15 cellular contexts compared by ENCODE assay signal in genomic region chr11:698493-699115, GRCh38. TPM values are rescaled to one million over a fixed set of nuclear protein-coding genes. Genes with fewer than 3 reads are reported as not detected.
DNase-seq lines count a peak whose midpoint lies in the region; ATAC-seq and TF ChIP-seq lines count a peak whose summit lies in the region.
"Had no signal": no experiment of that assay in that cellular context is flagged by ENCODE, and none has a peak within 500 bp of the region (broad histone marks: within the 10 kb centered on the region; RNA-seq: fewer than 3 reads in every experiment).

No MANE protein-coding gene starts in this region.

- H3K79me2 ChIP-seq in Karpas-422 (ENCODE audit: low read length) (peaks cover 10% of the 10 kb centered on the region), trophoblast cell (ENCODE audit: control insufficient read depth, insufficient read depth, low read length, poor library complexity) (peaks cover 16% of the 10 kb centered on the region)

- no peak overlapping the region for H2AK5ac ChIP-seq in trophoblast cell (ENCODE audit: low read length)

- H3K27ac Mint-ChIP-seq in endodermal cell, result no peak overlapping the region

- peaks cover 18% of the 10 kb centered on the region for H3K36me3 ChIP-seq in BLaER1
- no peaks in the 10 kb centered on the region for H3K36me3 ChIP-seq in Karpas-422 (ENCODE audit: insufficient read depth, low read length)
- peaks cover 22 to 28% of the 10 kb centered on the region in 2 experiments for H3K36me3 ChIP-seq in trophoblast cell (ENCODE audit: control insufficient read depth in 1 of 2, insufficient read depth in 2 of 2, low read length in 2 of 2)
- H3K36me3 ChIP-seq in HAP-1 (replicated peaks), result peaks cover 4% of the 10 kb centered on the region; the same call in 1 of the 2 replicates
- H3K36me3 ChIP-seq in endodermal cell (ENCODE audit: control insufficient read depth, insufficient read depth, low read length), result no peaks in the 10 kb centered on the region

- H3K4me3 Mint-ChIP-seq in endodermal cell, result no peak overlapping the region

- in situ Hi-C loops in HAP-1 (cut with MboI; ENCODE audit: low sequenced_read_pairs), result no loop called here

- no peak overlapping the region for H3K23ac ChIP-seq in trophoblast cell (ENCODE audit: low read length)

- H3K9me3 ChIP-seq in BLaER1 (peaks cover 8% of the 10 kb centered on the region; the same call in 1 of the 2 replicates), Karpas-422 (ENCODE audit: low read length) (no peaks in the 10 kb centered on the region), trophoblast cell (ENCODE audit: insufficient read depth, low read depth, low read length) (no peaks in the 10 kb centered on the region), HAP-1 (no peaks in the 10 kb centered on the region), endodermal cell (ENCODE audit: control insufficient read depth, low read length) (no peaks in the 10 kb centered on the region)

- DNase-seq in Karpas-422 (no peak), choroid plexus epithelial cell (ENCODE audit: low read depth) (peak; percentile 20), trophoblast cell (no peak), cerebellar nuclear complex (lab: John Stamatoyannopoulos, UW) (no peak), HAP-1 (ENCODE audit: low spot score in 2 of 2) (no peak), endodermal cell (no peak)
- DNase-seq: DMS53; NCI-H1417 treated with DMSO at 0.1 percent for 48 hours; NCI-H510A treated with DMSO at 0.1 percent for 48 hours; SHP77 treated with DMSO at 0.1 percent for 48 hours; stimulated activated CD4-positive, alpha-beta T cell treated with anti-CD3 and anti-CD28 coated beads, Interleukin-12 subunit alpha, Interleukin-12 subunit beta, amount 100 ng/mL, for 4 hours had no signal

- H3K27ac ChIP-seq in BLaER1 (peak overlapping the region; percentile 31; the same call in 1 of the 2 replicates), Karpas-422 (ENCODE audit: low read length) (no peak overlapping the region), trophoblast cell (ENCODE audit: low read depth, low read length) (no peak overlapping the region), endodermal cell (ENCODE audit: low read depth, low read length) (no peak overlapping the region)

- no peak for ATAC-seq in HG03520 (IDR thresholded peaks at IDR 0.05; ENCODE audit: unreplicated experiment)

- H3K14ac ChIP-seq in trophoblast cell (ENCODE audit: low read length), result no peak overlapping the region

- no peaks in the 10 kb centered on the region for H3K27me3 ChIP-seq in BLaER1
- H3K27me3 ChIP-seq in Karpas-422 (ENCODE audit: low read length), result no peaks in the 10 kb centered on the region
- H3K27me3 ChIP-seq in trophoblast cell (ENCODE audit: insufficient read depth, low read length), result no peaks in the 10 kb centered on the region
- H3K27me3 ChIP-seq in HAP-1 (ENCODE audit: low read depth), result no peaks in the 10 kb centered on the region
- H3K27me3 ChIP-seq in endodermal cell (ENCODE audit: control insufficient read depth, insufficient read depth, low read length, poor library complexity, severe bottlenecking), result no peaks in the 10 kb centered on the region
- H3K27me3 ChIP-seq: hepatocyte had no signal

- no peak overlapping the region for H2BK5ac ChIP-seq in trophoblast cell (ENCODE audit: low read depth, low read length, poor library complexity)

- TF ChIP-seq CTCF in choroid plexus epithelial cell (conservative IDR thresholded peaks at IDR 0.05; ENCODE audit: low read depth, low read length) (peak; percentile 19), endodermal cell (conservative IDR thresholded peaks at IDR 0.05) (no peak)

- H3K4ac ChIP-seq in trophoblast cell (ENCODE audit: low read depth, low read length), result peak overlapping the region; percentile 15

- peak overlapping the region; percentile 44; the same call in 1 of the 2 replicates for H3K9ac ChIP-seq in BLaER1
- peak overlapping the region; percentile 17; the same call in 1 of the 2 replicates for H3K9ac ChIP-seq in Karpas-422 (ENCODE audit: low read length)
- no peak overlapping the region for H3K9ac ChIP-seq in trophoblast cell (ENCODE audit: low read length)
- H3K9ac ChIP-seq in endodermal cell (ENCODE audit: extremely low read depth, low read length, poor library complexity, severe bottlenecking), result no peak overlapping the region

- H2AFZ ChIP-seq in Karpas-422 (ENCODE audit: low read length), result no peak overlapping the region
- H2AFZ ChIP-seq in trophoblast cell (ENCODE audit: insufficient read depth, low read length, poor library complexity), result no peak overlapping the region
- H2AFZ ChIP-seq: hepatocyte had no signal

- peaks cover 11% of the 10 kb centered on the region for H3K4me1 Mint-ChIP-seq in endodermal cell

- H3K4me2 ChIP-seq in BLaER1, result peak overlapping the region; percentile 77
- H3K4me2 ChIP-seq in Karpas-422 (ENCODE audit: low read depth, low read length, poor library complexity, severe bottlenecking), result no peak overlapping the region
- no peak overlapping the region for H3K4me2 ChIP-seq in trophoblast cell (ENCODE audit: low read length)
- H3K4me2 ChIP-seq: hepatocyte had no signal

- no peak overlapping the region for H4K91ac ChIP-seq in trophoblast cell (ENCODE audit: low read depth, low read length)

- peaks cover 23% of the 10 kb centered on the region for H3K79me1 ChIP-seq in trophoblast cell (ENCODE audit: low read length)

- H2BK120ac ChIP-seq in trophoblast cell (ENCODE audit: insufficient read depth, low read length, poor library complexity), result no peak overlapping the region

- no peak overlapping the region for H2BK12ac ChIP-seq in trophoblast cell (ENCODE audit: low read length)

- H4K8ac ChIP-seq in trophoblast cell (ENCODE audit: low read depth, low read length), result no peak overlapping the region

- H3K9me2 ChIP-seq in Karpas-422 (replicated peaks; ENCODE audit: insufficient read depth, low read length), result no peaks in the 10 kb centered on the region

- no peaks in the 10 kb centered on the region for H3K27me3 Mint-ChIP-seq in endodermal cell (ENCODE audit: insufficient read depth)
- H3K27me3 Mint-ChIP-seq: IgD-negative memory B cell had no signal

- H4K20me1 ChIP-seq in BLaER1 (peaks cover 43% of the 10 kb centered on the region), Karpas-422 (ENCODE audit: insufficient read depth, low read depth, low read length) (no peaks in the 10 kb centered on the region)

- no peak overlapping the region for H4K12ac ChIP-seq in trophoblast cell (ENCODE audit: low read depth, low read length)

- H3K4me3 ChIP-seq in BLaER1 (no peak overlapping the region), Karpas-422 (ENCODE audit: low read length) (no peak overlapping the region), choroid plexus epithelial cell (ENCODE audit: low read depth, low read length) (no peak overlapping the region), trophoblast cell (ENCODE audit: low read depth, low read length) (no peak overlapping the region), HAP-1 (no peak overlapping the region), endodermal cell (ENCODE audit: low read length) (no peak overlapping the region)
- H3K4me3 ChIP-seq: hepatocyte had no signal

- WGBS in trophoblast cell (ENCODE audit: extremely low coverage, insufficient coverage, insufficient read length), result no CpG with 5 or more reads among the region's 17 CpGs
- 81 to 86% methylated on average over 13 to 17 of the region's 17 CpGs for WGBS in endodermal cell (ENCODE audit: insufficient coverage in 1 of 2, insufficient read length in 1 of 2), 2 experiments

- no peak overlapping the region for H3K18ac ChIP-seq in trophoblast cell (ENCODE audit: low read length)

- H3K4me1 ChIP-seq in BLaER1 (peaks cover 66% of the 10 kb centered on the region), Karpas-422 (ENCODE audit: low read length) (peaks cover 32% of the 10 kb centered on the region), trophoblast cell (ENCODE audit: control insufficient read depth in 1 of 2, insufficient read depth in 2 of 2, low read length in 2 of 2) (peaks cover 15 to 17% of the 10 kb centered on the region in 2 experiments), HAP-1 (peaks cover 3% of the 10 kb centered on the region), endodermal cell (ENCODE audit: control insufficient read depth, insufficient read depth, low read length) (peaks cover 5% of the 10 kb centered on the region)

- H3K36me3 Mint-ChIP-seq in endodermal cell (ENCODE audit: low read depth), result peaks cover 17% of the 10 kb centered on the region
- H3K36me3 Mint-ChIP-seq: IgD-negative memory B cell had no signal

- H3K9me3 Mint-ChIP-seq in endodermal cell, result no peaks in the 10 kb centered on the region
- H3K9me3 Mint-ChIP-seq: IgD-negative memory B cell had no signal

RNA-seq across cellular contexts. Expression of gene TMEM80, which starts 3.0 kb away (rescaled TPM):
- 25.4 and 32.8 TPM in 2 replicates for total RNA-seq in Karpas-422 (2014; rRNA removed; shearing (Covaris generic); ENCODE audit: low replicate concordance)
- 22.2 and 23.0 TPM in 2 replicates for polyA plus RNA-seq in trophoblast cell (2013)
- 10 to 100 TPM; 13.2 to 19.1 TPM for total RNA-seq in endodermal cell
- 27.8 TPM for polyA plus RNA-seq in endodermal cell (2013, experiment 1 of 2)
- polyA plus RNA-seq in endodermal cell (2013, experiment 2 of 2), result 25.8 TPM

RNA-seq across cellular contexts. Expression of gene DEAF1, which starts 3.6 kb away (rescaled TPM):
- 35.9 and 57.3 TPM in 2 replicates for total RNA-seq in Karpas-422 (2014; rRNA removed; shearing (Covaris generic); ENCODE audit: low replicate concordance)
- 24.6 and 25.8 TPM in 2 replicates for polyA plus RNA-seq in trophoblast cell (2013)
- total RNA-seq in endodermal cell, result 10 to 100 TPM; 44.1 to 51.9 TPM
- polyA plus RNA-seq in endodermal cell (2013, experiment 1 of 2), result 53.7 TPM
- polyA plus RNA-seq in endodermal cell (2013, experiment 2 of 2), result 48.4 TPM

RNA-seq across cellular contexts. Expression of gene EPS8L2, which starts 7.4 kb away (rescaled TPM):
- total RNA-seq in Karpas-422 (2014; rRNA removed; shearing (Covaris generic); ENCODE audit: low replicate concordance), result 2.3 and 10.4 TPM in 2 replicates
- polyA plus RNA-seq in trophoblast cell (2013), result 166 and 168 TPM in 2 replicates
- 10 to 100 TPM; 26.2 to 28.0 TPM for total RNA-seq in endodermal cell
- polyA plus RNA-seq in endodermal cell (2013, experiment 1 of 2), result 8.5 TPM
- 7.3 TPM for polyA plus RNA-seq in endodermal cell (2013, experiment 2 of 2)

RNA-seq across cellular contexts. Expression of gene TALDO1, which starts 48.7 kb away (rescaled TPM):
- total RNA-seq in Karpas-422 (2014; rRNA removed; shearing (Covaris generic); ENCODE audit: low replicate concordance), result 127 and 177 TPM in 2 replicates
- polyA plus RNA-seq in trophoblast cell (2013), result 244 and 248 TPM in 2 replicates
- total RNA-seq in endodermal cell, result 100 to 1,000 TPM; 177 to 221 TPM
- 123 TPM for polyA plus RNA-seq in endodermal cell (2013, experiment 1 of 2)
- polyA plus RNA-seq in endodermal cell (2013, experiment 2 of 2), result 112 TPM

Comparison
In these comparisons a context has a peak if more than half of its experiments do, and no peak if none do; other contexts are left out.
1. H3K9ac ChIP-seq: peak in BLaER1 (single experiment) and Karpas-422 (single experiment); none in trophoblast cell (single experiment) and endodermal cell (single experiment).